1 cellular context compared by ENCODE assay signal in the genomic region with DNA sequence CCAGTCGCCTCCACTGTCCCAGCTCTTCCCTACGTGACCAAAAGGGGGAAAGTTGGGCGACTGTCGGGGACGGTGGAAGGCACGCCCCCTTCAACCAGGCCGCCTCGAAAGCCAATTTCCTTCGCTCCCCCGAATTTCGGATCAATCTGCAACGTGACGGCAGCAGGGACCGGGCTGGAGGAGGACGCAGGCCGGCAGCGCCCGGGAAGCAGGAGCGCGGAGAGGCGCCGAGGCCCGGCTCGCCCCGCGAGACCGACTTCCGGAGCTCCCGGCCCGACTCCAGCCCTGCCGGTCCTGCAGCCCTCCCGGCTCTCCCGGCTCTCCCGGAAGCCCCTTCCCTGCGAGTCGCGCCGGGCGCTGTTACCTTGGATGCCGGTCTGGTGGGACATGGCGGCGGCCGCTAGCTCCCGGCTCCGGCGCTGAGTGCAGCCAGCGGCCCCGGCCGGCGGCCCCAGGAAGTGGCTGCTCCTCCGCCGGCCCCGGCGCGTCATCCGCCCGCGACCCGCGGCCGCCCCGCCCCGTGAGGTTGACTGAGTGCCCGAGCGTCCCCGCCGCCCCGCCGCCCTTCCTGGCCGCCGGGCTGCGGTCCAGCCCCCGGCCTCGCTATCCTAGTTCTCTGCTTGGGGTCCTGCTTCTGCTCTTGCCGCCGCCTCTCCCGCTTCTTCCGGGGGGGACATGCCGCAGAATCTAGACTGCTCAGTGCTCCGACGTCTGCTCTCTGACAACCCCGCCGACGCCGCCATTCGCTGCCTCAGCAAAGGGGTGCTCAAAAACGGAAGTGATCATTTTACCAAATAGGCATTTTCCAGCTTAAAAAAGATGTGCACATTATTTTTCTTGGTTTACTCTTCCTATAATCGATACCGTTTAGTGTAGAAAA.
TF ChIP-seq lines count a peak whose summit lies in the region.

Gene TWF1 (minus strand): TSS at position 461 of the 880 bp plus-strand sequence. CDS start 72 bp downstream, at position 389.

TF ChIP-seq in GM12878, 131 proteins besides CTCF, POLR2A, EP300 and RAD21 (continued from another document):
- TF ChIP-seq, protein P1, sequence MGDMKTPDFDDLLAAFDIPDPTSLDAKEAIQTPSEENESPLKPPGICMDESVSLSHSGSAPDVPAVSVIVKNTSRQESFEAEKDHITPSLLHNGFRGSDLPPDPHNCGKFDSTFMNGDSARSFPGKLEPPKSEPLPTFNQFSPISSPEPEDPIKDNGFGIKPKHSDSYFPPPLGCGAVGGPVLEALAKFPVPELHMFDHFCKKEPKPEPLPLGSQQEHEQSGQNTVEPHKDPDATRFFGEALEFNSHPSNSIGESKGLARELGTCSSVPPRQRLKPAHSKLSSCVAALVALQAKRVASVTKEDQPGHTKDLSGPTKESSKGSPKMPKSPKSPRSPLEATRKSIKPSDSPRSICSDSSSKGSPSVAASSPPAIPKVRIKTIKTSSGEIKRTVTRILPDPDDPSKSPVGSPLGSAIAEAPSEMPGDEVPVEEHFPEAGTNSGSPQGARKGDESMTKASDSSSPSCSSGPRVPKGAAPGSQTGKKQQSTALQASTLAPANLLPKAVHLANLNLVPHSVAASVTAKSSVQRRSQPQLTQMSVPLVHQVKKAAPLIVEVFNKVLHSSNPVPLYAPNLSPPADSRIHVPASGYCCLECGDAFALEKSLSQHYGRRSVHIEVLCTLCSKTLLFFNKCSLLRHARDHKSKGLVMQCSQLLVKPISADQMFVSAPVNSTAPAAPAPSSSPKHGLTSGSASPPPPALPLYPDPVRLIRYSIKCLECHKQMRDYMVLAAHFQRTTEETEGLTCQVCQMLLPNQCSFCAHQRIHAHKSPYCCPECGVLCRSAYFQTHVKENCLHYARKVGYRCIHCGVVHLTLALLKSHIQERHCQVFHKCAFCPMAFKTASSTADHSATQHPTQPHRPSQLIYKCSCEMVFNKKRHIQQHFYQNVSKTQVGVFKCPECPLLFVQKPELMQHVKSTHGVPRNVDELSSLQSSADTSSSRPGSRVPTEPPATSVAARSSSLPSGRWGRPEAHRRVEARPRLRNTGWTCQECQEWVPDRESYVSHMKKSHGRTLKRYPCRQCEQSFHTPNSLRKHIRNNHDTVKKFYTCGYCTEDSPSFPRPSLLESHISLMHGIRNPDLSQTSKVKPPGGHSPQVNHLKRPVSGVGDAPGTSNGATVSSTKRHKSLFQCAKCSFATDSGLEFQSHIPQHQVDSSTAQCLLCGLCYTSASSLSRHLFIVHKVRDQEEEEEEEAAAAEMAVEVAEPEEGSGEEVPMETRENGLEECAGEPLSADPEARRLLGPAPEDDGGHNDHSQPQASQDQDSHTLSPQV (IDR thresholded peaks at IDR 0.05): peak; percentile 46; the same call in 1 of the 2 replicates
- TF ChIP-seq TCF7 (IDR thresholded peaks at IDR 0.05; ENCODE audit: borderline replicate concordance) (peak; percentile 42; the same call in 1 of the 2 replicates), TCF12 (IDR thresholded peaks at IDR 0.05; ENCODE audit: low read depth, low read length) (peak; percentile 36; the same call in 1 of the 2 replicates), NR2C1 (IDR thresholded peaks at IDR 0.05) (peak; percentile 50), KLF5 (IDR thresholded peaks at IDR 0.05; ENCODE audit: partially characterized antibody) (peak; percentile 69), POLR2AphosphoS2 (IDR thresholded peaks at IDR 0.05; ENCODE audit: low read depth, low read length) (peak; percentile 83), RBBP5 (conservative IDR thresholded peaks at IDR 0.05) (no peak), RUNX3 (IDR thresholded peaks at IDR 0.05; ENCODE audit: low read length) (peak; percentile 57), PML (IDR thresholded peaks at IDR 0.05; ENCODE audit: low read length) (peak; percentile 71; the same call in 1 of the 2 replicates), CBX5 (IDR thresholded peaks at IDR 0.05; ENCODE audit: low read depth) (peak; percentile 70; the same call in 1 of the 2 replicates), ATF7 (IDR thresholded peaks at IDR 0.05; ENCODE audit: low read depth) (peak; percentile 76), HDGF (IDR thresholded peaks at IDR 0.05) (no peak), DPF2 (IDR thresholded peaks at IDR 0.05) (peak; percentile 78), HCFC1 (IDR thresholded peaks at IDR 0.05; ENCODE audit: low read length) (peak; percentile 64), BACH1 (IDR thresholded peaks at IDR 0.05; ENCODE audit: borderline replicate concordance) (peak; percentile 53; the same call in 1 of the 2 replicates), MAX (IDR thresholded peaks at IDR 0.05; ENCODE audit: low read depth, low read length) (peak; percentile 50; the same call in 1 of the 2 replicates), SMARCA5 (IDR thresholded peaks at IDR 0.05) (peak; percentile 75), CHD2 (IDR thresholded peaks at IDR 0.05; ENCODE audit: borderline replicate concordance, low read depth, low read length) (no peak), RELA (IDR thresholded peaks at IDR 0.05; ENCODE audit: borderline replicate concordance, partially characterized antibody) (peak; percentile 63), GABPA (IDR thresholded peaks at IDR 0.05; ENCODE audit: low read depth) (peak; percentile 52), YY1 (IDR thresholded peaks at IDR 0.05; ENCODE audit: low read depth, low read length) (peak; percentile 84; the same call in 1 of the 2 replicates), POU2F2 (IDR thresholded peaks at IDR 0.05; ENCODE audit: borderline replicate concordance, low read depth, low read length) (0 out of 3 replicates have a peak, but pooled peaks have one; percentile 68)
- TF ChIP-seq, protein P2, sequence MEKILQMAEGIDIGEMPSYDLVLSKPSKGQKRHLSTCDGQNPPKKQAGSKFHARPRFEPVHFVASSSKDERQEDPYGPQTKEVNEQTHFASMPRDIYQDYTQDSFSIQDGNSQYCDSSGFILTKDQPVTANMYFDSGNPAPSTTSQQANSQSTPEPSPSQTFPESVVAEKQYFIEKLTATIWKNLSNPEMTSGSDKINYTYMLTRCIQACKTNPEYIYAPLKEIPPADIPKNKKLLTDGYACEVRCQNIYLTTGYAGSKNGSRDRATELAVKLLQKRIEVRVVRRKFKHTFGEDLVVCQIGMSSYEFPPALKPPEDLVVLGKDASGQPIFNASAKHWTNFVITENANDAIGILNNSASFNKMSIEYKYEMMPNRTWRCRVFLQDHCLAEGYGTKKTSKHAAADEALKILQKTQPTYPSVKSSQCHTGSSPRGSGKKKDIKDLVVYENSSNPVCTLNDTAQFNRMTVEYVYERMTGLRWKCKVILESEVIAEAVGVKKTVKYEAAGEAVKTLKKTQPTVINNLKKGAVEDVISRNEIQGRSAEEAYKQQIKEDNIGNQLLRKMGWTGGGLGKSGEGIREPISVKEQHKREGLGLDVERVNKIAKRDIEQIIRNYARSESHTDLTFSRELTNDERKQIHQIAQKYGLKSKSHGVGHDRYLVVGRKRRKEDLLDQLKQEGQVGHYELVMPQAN (conservative IDR thresholded peaks at IDR 0.05): peak; percentile 92
TF ChIP-seq in GM12878: peak in this region for 47.
